In the genomic region with DNA sequence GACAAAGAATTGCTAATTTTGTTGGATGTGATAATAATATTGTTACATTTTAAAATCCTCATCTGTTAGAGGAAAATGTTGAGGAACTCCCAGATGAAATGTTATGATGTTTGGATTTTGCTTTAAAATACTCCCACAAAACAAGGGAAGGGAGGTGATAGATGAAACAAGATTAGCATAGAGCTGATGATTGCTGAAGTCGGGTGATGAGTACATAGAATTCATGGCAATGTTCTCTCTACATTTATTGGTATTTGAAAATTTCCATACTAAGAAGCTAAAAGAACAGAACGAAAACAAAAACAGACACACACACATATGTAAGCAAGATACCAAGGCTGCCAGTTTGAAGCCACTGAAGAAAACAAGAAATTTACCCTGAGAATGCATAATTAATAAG, we compare ENCODE assay signal across 9 cellular contexts. TPM values are rescaled to one million over a fixed set of nuclear protein-coding genes. Genes with fewer than 3 reads are reported as not detected.
DNase-seq lines count a peak whose midpoint lies in the region; ATAC-seq and TF ChIP-seq lines count a peak whose summit lies in the region.
"Had no signal": no experiment of that assay in that cellular context is flagged by ENCODE, and none has a peak within 500 bp of the region (broad histone marks: within the 10 kb centered on the region; RNA-seq: fewer than 3 reads in every experiment).

No MANE protein-coding gene starts in this region.

- intact Hi-C loops in spleen (cut with DNase I; ENCODE audit: low total_unique reads): no loop called here

- H3K4me3 ChIP-seq in iPS-20b (ENCODE audit: low read length) (peak overlapping the region; percentile 89), spleen (peak overlapping the region in 6 of 8 donors; percentile 54 to 86 (median 64))

- TF ChIP-seq CTCF in spleen (IDR thresholded peaks at IDR 0.05 in 8 of 11, conservative IDR thresholded peaks at IDR 0.05 in 3 of 11): no peak

- H3K27ac ChIP-seq in iPS-20b (ENCODE audit: low read length): no peak overlapping the region
- H3K27ac ChIP-seq in spleen: peak overlapping the region in 7 of 8 donors; percentile 91 to 99 (median 95)

- no peak for TF ChIP-seq POLR2A in spleen (IDR thresholded peaks at IDR 0.05)

- H3K36me3 ChIP-seq in iPS-20b (ENCODE audit: insufficient read depth, low read depth, low read length) (peaks cover 7% of the 10 kb centered on the region), spleen (no peaks in the 10 kb centered on the region)

- ATAC-seq in HG02970 (IDR thresholded peaks at IDR 0.05; ENCODE audit: low FRiP score, unreplicated experiment): no peak
- no peak for ATAC-seq in HG02759 (IDR thresholded peaks at IDR 0.05; ENCODE audit: unreplicated experiment)

- H3K4me1 ChIP-seq in iPS-20b (ENCODE audit: insufficient read depth, low read length) (peaks cover 8% of the 10 kb centered on the region; the same call in 1 of the 2 replicates), spleen (peaks cover 0 to 44% (median 21%) of the 10 kb centered on the region in 6 donors)

- H3K27me3 ChIP-seq in iPS-20b (ENCODE audit: insufficient read depth, low read length) (no peaks in the 10 kb centered on the region), spleen (replicated peaks in 1 of 7) (no peaks in the 10 kb centered on the region)

- DNase-seq in NCI-H510A treated with DMSO at 0.1 percent for 48 hours (lab: John Stamatoyannopoulos, UW) (peak; percentile 86), NCI-H510A (lab: John Stamatoyannopoulos, UW) (no peak), amniotic epithelial cell (ENCODE audit: low read depth) (peak; percentile 35), spleen (no peak), NOMO-1 treated with DMSO at 0.1 percent for 48 hours (lab: John Stamatoyannopoulos, UW; ENCODE audit: unreplicated experiment) (no peak)
- DNase-seq: NCI-H187 treated with DMSO at 0.1 percent for 48 hours had no signal

- peak overlapping the region; percentile 95 for H3K9ac ChIP-seq in iPS-20b (ENCODE audit: low read depth, low read length)

- H3K9me3 ChIP-seq in iPS-20b (ENCODE audit: insufficient read depth, low read depth, low read length) (no peaks in the 10 kb centered on the region), spleen (no peaks in the 10 kb centered on the region)

- 53 to 71% (median 64%) methylated on average over 2 of the region's 2 CpGs for WGBS in spleen, 5 donors

RNA-seq across cellular contexts. Expression of a gene that starts 1.6 kb away (rescaled TPM):
- total RNA-seq in spleen: 10 to 100 TPM in 6 of 7 donors, 1 to 10 TPM in 1; 8.5 to 23.3 (median 14.8) TPM
- 10 to 100 TPM; 13.0 to 19.4 (median 15.2) TPM for polyA plus RNA-seq in spleen

Comparison
In these comparisons a context has a peak if more than half of its experiments do, and no peak if none do; other contexts are left out.
1. DNase-seq: peak in NCI-H510A treated with DMSO at 0.1 percent for 48 hours (single experiment) and amniotic epithelial cell (single experiment); none in NCI-H510A (single experiment), spleen (single experiment) and NOMO-1 treated with DMSO at 0.1 percent for 48 hours (single experiment).